Comparison of ENCODE assay signal across 10 cellular contexts in the genomic region with DNA sequence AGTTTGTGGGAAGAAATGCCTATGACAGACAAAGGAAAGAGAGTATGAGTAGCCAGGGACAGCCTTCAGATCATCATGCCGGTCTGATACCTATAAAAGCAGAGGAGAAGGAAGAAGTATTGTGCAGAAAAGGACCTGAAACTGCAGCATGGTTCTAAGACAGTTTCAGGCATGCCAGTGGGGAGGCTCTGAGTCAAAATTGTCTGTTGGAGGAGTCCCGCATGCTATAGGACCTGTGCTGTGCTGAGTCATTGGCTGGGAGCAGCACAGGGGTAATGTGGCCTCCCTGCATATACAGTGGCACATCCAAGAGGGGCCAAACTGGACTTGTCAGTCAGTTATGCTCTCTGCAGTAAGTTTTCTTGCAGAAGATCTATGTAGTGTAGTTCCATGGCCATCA. TPM values are rescaled to one million over a fixed set of nuclear protein-coding genes. Genes with fewer than 3 reads are reported as not detected.
DNase-seq lines count a peak whose midpoint lies in the region; ATAC-seq and TF ChIP-seq lines count a peak whose summit lies in the region.
"Had no signal": no experiment of that assay in that cellular context is flagged by ENCODE, and none has a peak within 500 bp of the region (broad histone marks: within the 10 kb centered on the region; RNA-seq: fewer than 3 reads in every experiment).

No MANE protein-coding gene starts in this region.

- peak; percentile 65 to 83 for ATAC-seq in natural killer cell treated with Interleukin-12 subunit alpha and Interleukin-12 subunit beta and Interleukin-15 and Interleukin-18, amount 100 ng/mL, for 72 hours
- ATAC-seq in natural killer cell, result no peak
- peak; percentile 100 for ATAC-seq in HG03045 (IDR thresholded peaks at IDR 0.05; ENCODE audit: unreplicated experiment)
- no peak for ATAC-seq in T-helper 17 cell
- no peak for ATAC-seq in left colon

- no peak for DNase-seq in natural killer cell treated with Interleukin-12 subunit alpha and Interleukin-12 subunit beta and Interleukin-15 and Interleukin-18, amount 100 ng/mL, for 72 hours (ENCODE audit: low spot score)
- no peak for DNase-seq in natural killer cell
- peak; percentile 68 for DNase-seq in T-helper 2 cell treated with Interferon-gamma antibody and Interleukin-4, amounts not matched to agents 5 μg/mL and 100 μg/mL, for 36 hours (ENCODE audit: low spot score)
- no peak for DNase-seq in SHP77 (lab: John Stamatoyannopoulos, UW)
- DNase-seq in T-helper 17 cell, result no peak
- DNase-seq in mucosa of gallbladder (ENCODE audit: low spot score), result no peak
- DNase-seq in left colon, result no peak
- DNase-seq: COR-L47, small intestine had no signal

- no peak for TF ChIP-seq CTCF in natural killer cell (IDR thresholded peaks at IDR 0.05)

- peaks cover 23 to 42% of the 10 kb centered on the region in 2 donors for H3K27me3 Mint-ChIP-seq in natural killer cell treated with Interleukin-12 subunit alpha and Interleukin-12 subunit beta and Interleukin-15 and Interleukin-18, amount 100 ng/mL, for 72 hours
- H3K27me3 Mint-ChIP-seq in natural killer cell (ENCODE audit: low read depth in 2 of 2) (peaks cover 12 to 25% of the 10 kb centered on the region in 2 donors), T-helper 17 cell (peaks cover 53% of the 10 kb centered on the region)
- peaks cover 13% of the 10 kb centered on the region for H3K27me3 Mint-ChIP-seq in T-helper 2 cell treated with Interferon-gamma antibody and Interleukin-4, amounts not matched to agents 5 μg/mL and 100 μg/mL, for 36 hours (ENCODE audit: low read depth)

- intact Hi-C loops in natural killer cell (cut with micrococcal nuclease), result no loop called here
- intact Hi-C loops in left colon (cut with DNase I, micrococcal nuclease), result loop anchor here in 1 of 2 donors (10.0 kb wide), 1 partner anchor 346 kb away; no protein-coding TSS in a partner anchor

- no peaks in the 10 kb centered on the region for H3K9me3 ChIP-seq in T-helper 17 cell (ENCODE audit: control insufficient read depth, low read length, poor library complexity, severe bottlenecking)

- H3K4me3 Mint-ChIP-seq in natural killer cell treated with Interleukin-12 subunit alpha and Interleukin-12 subunit beta and Interleukin-15 and Interleukin-18, amount 100 ng/mL, for 72 hours, result no peak overlapping the region
- H3K4me3 Mint-ChIP-seq in natural killer cell (no peak overlapping the region), T-helper 17 cell (no peak overlapping the region)
- no peak overlapping the region for H3K4me3 Mint-ChIP-seq in T-helper 2 cell treated with Interferon-gamma antibody and Interleukin-4, amounts not matched to agents 5 μg/mL and 100 μg/mL, for 36 hours

- no peaks in the 10 kb centered on the region for H3K9me3 Mint-ChIP-seq in natural killer cell treated with Interleukin-12 subunit alpha and Interleukin-12 subunit beta and Interleukin-15 and Interleukin-18, amount 100 ng/mL, for 72 hours
- H3K9me3 Mint-ChIP-seq in natural killer cell, result no peaks in the 10 kb centered on the region
- H3K9me3 Mint-ChIP-seq in T-helper 2 cell treated with Interferon-gamma antibody and Interleukin-4, amounts not matched to agents 5 μg/mL and 100 μg/mL, for 36 hours, result no peaks in the 10 kb centered on the region

- no peak overlapping the region for H3K27ac Mint-ChIP-seq in natural killer cell treated with Interleukin-12 subunit alpha and Interleukin-12 subunit beta and Interleukin-15 and Interleukin-18, amount 100 ng/mL, for 72 hours
- H3K27ac Mint-ChIP-seq in natural killer cell, result no peak overlapping the region
- H3K27ac Mint-ChIP-seq in T-helper 2 cell treated with Interferon-gamma antibody and Interleukin-4, amounts not matched to agents 5 μg/mL and 100 μg/mL, for 36 hours, result no peak overlapping the region
- no peak overlapping the region for H3K27ac Mint-ChIP-seq in T-helper 17 cell

- H3K4me1 Mint-ChIP-seq in natural killer cell treated with Interleukin-12 subunit alpha and Interleukin-12 subunit beta and Interleukin-15 and Interleukin-18, amount 100 ng/mL, for 72 hours (ENCODE audit: low read depth in 2 of 2), result no peaks in the 10 kb centered on the region
- H3K4me1 Mint-ChIP-seq in natural killer cell (no peaks in the 10 kb centered on the region), T-helper 17 cell (peaks cover 4% of the 10 kb centered on the region)
- peaks cover 16% of the 10 kb centered on the region for H3K4me1 Mint-ChIP-seq in T-helper 2 cell treated with Interferon-gamma antibody and Interleukin-4, amounts not matched to agents 5 μg/mL and 100 μg/mL, for 36 hours (ENCODE audit: low read depth)

- no peaks in the 10 kb centered on the region for H3K36me3 Mint-ChIP-seq in natural killer cell treated with Interleukin-12 subunit alpha and Interleukin-12 subunit beta and Interleukin-15 and Interleukin-18, amount 100 ng/mL, for 72 hours
- no peaks in the 10 kb centered on the region for H3K36me3 Mint-ChIP-seq in natural killer cell
- no peaks in the 10 kb centered on the region for H3K36me3 Mint-ChIP-seq in T-helper 2 cell treated with Interferon-gamma antibody and Interleukin-4, amounts not matched to agents 5 μg/mL and 100 μg/mL, for 36 hours (ENCODE audit: low read depth)
- H3K36me3 Mint-ChIP-seq in T-helper 17 cell (ENCODE audit: low read depth), result peaks cover 7% of the 10 kb centered on the region

RNA-seq across cellular contexts. Expression of a gene that starts 40.7 kb away (rescaled TPM):
- total RNA-seq in natural killer cell treated with Interleukin-12 subunit alpha and Interleukin-12 subunit beta and Interleukin-15 and Interleukin-18, amount 100 ng/mL, for 72 hours, result not detected
- total RNA-seq in natural killer cell, result not detected
- not detected for total RNA-seq in T-helper 17 cell
- not detected for total RNA-seq in mucosa of gallbladder
- not detected for total RNA-seq in left colon

Comparison
In these comparisons a context has a peak if more than half of its experiments do, and no peak if none do; other contexts are left out.
1. ATAC-seq: peak in natural killer cell treated with Interleukin-12 subunit alpha and Interleukin-12 subunit beta and Interleukin-15 and Interleukin-18, amount 100 ng/mL, for 72 hours (2 of 2) and HG03045 (single experiment); none in natural killer cell (0 of 3), T-helper 17 cell (single experiment) and left colon (single experiment).